ENCODE assay signal across 11 cellular contexts in the genomic region with DNA sequence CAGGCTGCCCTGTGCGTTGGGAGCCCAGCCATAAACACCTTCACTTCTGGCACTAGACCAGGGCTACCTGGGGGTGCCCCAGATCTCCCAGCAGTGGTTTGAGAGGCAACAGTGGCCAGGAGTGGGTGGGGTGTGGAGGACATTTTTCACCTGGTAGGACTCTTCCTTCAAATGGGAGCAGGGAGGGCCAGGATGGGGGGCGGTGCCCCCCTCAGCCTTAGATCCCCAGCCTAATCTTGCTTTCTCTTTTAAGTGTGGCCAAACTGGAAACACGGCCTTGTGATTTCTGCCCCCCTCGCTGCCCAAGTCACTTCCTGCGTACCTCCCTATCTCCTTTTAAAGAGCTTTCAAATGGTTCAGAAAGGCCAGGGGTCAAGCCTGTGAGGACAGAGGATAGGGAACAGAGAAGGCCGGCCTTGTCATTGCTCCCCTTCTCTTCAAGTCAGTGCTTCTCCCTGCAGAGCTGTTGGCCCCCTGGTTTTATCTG. TPM values are rescaled to one million over a fixed set of nuclear protein-coding genes. Genes with fewer than 3 reads are reported as not detected.
DNase-seq lines count a peak whose midpoint lies in the region; ATAC-seq, FAIRE-seq and TF ChIP-seq lines count a peak whose summit lies in the region.
"Had no signal": no experiment of that assay in that cellular context is flagged by ENCODE, and none has a peak within 500 bp of the region (broad histone marks: within the 10 kb centered on the region; RNA-seq: fewer than 3 reads in every experiment).

No MANE protein-coding gene starts in this region.

- POLR2A ChIA-PET in RWPE1 (lab: Yijun Ruan, JAX; ENCODE audit: low non-redundant PET) (no interaction called here), HepG2 (lab: Yijun Ruan, JAX) (no interaction called here)

- H3K9me3 ChIP-seq in lung (ENCODE audit: control insufficient read depth in 2 of 2, insufficient read depth in 1 of 2, low read length in 1 of 2): no peaks in the 10 kb centered on the region
- no peaks in the 10 kb centered on the region for H3K9me3 ChIP-seq in subcutaneous abdominal adipose tissue (ENCODE audit: control insufficient read depth in 5 of 5, low read length in 5 of 5)
- H3K9me3 ChIP-seq in HepG2 (ENCODE audit: low read length): no peaks in the 10 kb centered on the region
- H3K9me3 ChIP-seq: gastroesophageal sphincter had no signal

- peaks cover 3% of the 10 kb centered on the region for H3K36me3 Mint-ChIP-seq in central memory CD8-positive, alpha-beta T cell (ENCODE audit: insufficient read depth)

- ATAC-seq in central memory CD8-positive, alpha-beta T cell (replicated peaks; ENCODE audit: extremely low read depth, poor library complexity, severe bottlenecking): no peak
- peak; percentile 22 for ATAC-seq in lung (ENCODE audit: insufficient read depth, low FRiP score)
- ATAC-seq in HG03565 (IDR thresholded peaks at IDR 0.05; ENCODE audit: unreplicated experiment): no peak
- ATAC-seq in HepG2: no peak
- ATAC-seq: gastroesophageal sphincter had no signal

- no peaks in the 10 kb centered on the region for H3K79me2 ChIP-seq in HepG2 (ENCODE audit: insufficient read depth, low read length)

- BruUV-seq in HepG2 (replicated peaks; lab: Mats Ljungman, UMichigan): no TSS peak

- H2AFZ ChIP-seq in HepG2 (ENCODE audit: low read length): no peak overlapping the region

- TF ChIP-seq POLR2A in HepG2 (IDR thresholded peaks at IDR 0.05; ENCODE audit: insufficient read depth in 1 of 2, low read depth in 2 of 2, low read length in 2 of 2): no peak

- no peak for TF ChIP-seq EP300 in HepG2 (IDR thresholded peaks at IDR 0.05; ENCODE audit: low read depth in 2 of 2, low read length in 2 of 2)
- no peak for TF ChIP-seq EP300 in HepG2 (CRISPR knock-in tag; IDR thresholded peaks at IDR 0.05; ENCODE audit: borderline replicate concordance)

- intact Hi-C loops in HepG2 (cut with micrococcal nuclease; ENCODE audit: unreplicated experiment): no loop called here

- H3K9ac ChIP-seq in subcutaneous abdominal adipose tissue (ENCODE audit: low read length in 5 of 5) (peak overlapping the region in 3 of 5 donors; percentile 41 to 68 (median 44)), HepG2 (ENCODE audit: insufficient read depth, low read depth, low read length) (no peak overlapping the region)

- in situ Hi-C loops in HepG2 (cut with HindIII; ENCODE audit: extremely low pct_ligation_motif_present, low pct_unique_long_range_greater_than_20kb): loop anchor here (25.0 kb wide), 1 partner anchor 795 kb away; no protein-coding TSS in a partner anchor

- H3K27me3 ChIP-seq in lung (ENCODE audit: control insufficient read depth, insufficient read depth): no peaks in the 10 kb centered on the region
- H3K27me3 ChIP-seq in subcutaneous abdominal adipose tissue (ENCODE audit: control insufficient read depth in 5 of 5, insufficient read depth in 4 of 5, low read length in 5 of 5): peaks cover 0 to 18% (median 8%) of the 10 kb centered on the region in 5 donors
- peaks cover 11 to 62% of the 10 kb centered on the region in 2 experiments for H3K27me3 ChIP-seq in HepG2 (ENCODE audit: control insufficient read depth in 1 of 2, insufficient read depth in 2 of 2, low read length in 2 of 2)

- peak overlapping the region; percentile 21 for H3K4me3 Mint-ChIP-seq in central memory CD8-positive, alpha-beta T cell

- H3K4me2 ChIP-seq in HepG2 (ENCODE audit: low read depth, low read length): no peak overlapping the region

- H3K4me3 ChIP-seq in lung (peak overlapping the region; percentile 16), subcutaneous abdominal adipose tissue (ENCODE audit: low read depth in 1 of 5, low read length in 5 of 5) (peak overlapping the region; percentile 25 to 72 (median 48)), HepG2 (replicated peaks in 1 of 3; ENCODE audit: insufficient read depth in 1 of 3, low read depth in 2 of 3, low read length in 3 of 3) (no peak overlapping the region)

- no peak for TF ChIP-seq CTCF in RWPE1 (conservative IDR thresholded peaks at IDR 0.05; ENCODE audit: low read depth)
- TF ChIP-seq CTCF in lung (IDR thresholded peaks at IDR 0.05; ENCODE audit: control extremely low read depth, extremely low read depth): no peak
- TF ChIP-seq CTCF in HepG2 (CRISPR knock-in tag; IDR thresholded peaks at IDR 0.05): no peak

- H3K27ac ChIP-seq in RWPE1 (peak overlapping the region; percentile 42), lung (ENCODE audit: low read depth in 1 of 2, low read length in 1 of 2) (peak overlapping the region; percentile 46 to 61), subcutaneous abdominal adipose tissue (ENCODE audit: low read depth, low read length) (peak overlapping the region; percentile 39), HepG2 (ENCODE audit: extremely low read length, insufficient read depth, low read length) (no peak overlapping the region)

- H3K4me1 ChIP-seq in lung (ENCODE audit: control insufficient read depth in 2 of 2, insufficient read depth in 2 of 2, low read length in 2 of 2) (peaks cover 2 to 17% of the 10 kb centered on the region in 2 donors), subcutaneous abdominal adipose tissue (ENCODE audit: control insufficient read depth in 5 of 5, insufficient read depth in 5 of 5, low read length in 5 of 5) (peaks cover 0 to 42% (median 15%) of the 10 kb centered on the region in 5 donors), HepG2 (ENCODE audit: insufficient read depth, low read length) (peaks cover 24% of the 10 kb centered on the region)

- peaks cover 72% of the 10 kb centered on the region for H3K27me3 Mint-ChIP-seq in central memory CD8-positive, alpha-beta T cell

- CTCF ChIA-PET in RWPE1 (lab: Yijun Ruan, JAX): interaction anchor here (0.9 to 1.0 kb wide), 2 partner anchors 14 to 64 kb away, joined by 3 to 4 read pairs; no protein-coding TSS in a partner anchor
- CTCF ChIA-PET in HepG2 (lab: Yijun Ruan, JAX; ENCODE audit: low intra/inter-chr PET ratio, low total read pairs): no interaction called here

- H3K9me3 Mint-ChIP-seq in central memory CD8-positive, alpha-beta T cell: no peaks in the 10 kb centered on the region

- H3K36me3 ChIP-seq in lung (ENCODE audit: control insufficient read depth in 2 of 2, insufficient read depth in 2 of 2, low read length in 2 of 2) (no peaks in the 10 kb centered on the region), subcutaneous abdominal adipose tissue (ENCODE audit: control insufficient read depth in 5 of 5, insufficient read depth in 5 of 5, low read length in 5 of 5) (no peaks in the 10 kb centered on the region), HepG2 (replicated peaks in 1 of 2; ENCODE audit: control insufficient read depth in 1 of 2, insufficient read depth in 2 of 2, low read length in 2 of 2) (no peaks in the 10 kb centered on the region)
- H3K36me3 ChIP-seq: gastroesophageal sphincter had no signal

- 37 to 56% methylated on average over 6 of the region's 6 CpGs for WGBS in lung, 2 donors
- 14% methylated on average over 6 of the region's 6 CpGs for WGBS in HepG2 (ENCODE audit: low lambda C conversion rate)

- no peak for TF ChIP-seq RAD21 in HepG2 (CRISPR knock-in tag; IDR thresholded peaks at IDR 0.05)

- DNase-seq in RWPE1 (ENCODE audit: low spot score) (no peak), lung (ENCODE audit: low spot score) (peak; percentile 53), urothelium cell line (ENCODE audit: low spot score) (no peak), NCI-H524 treated with DMSO at 0.1 percent for 48 hours (lab: John Stamatoyannopoulos, UW) (no peak), HepG2 (ENCODE audit: low spot score) (no peak)
- DNase-seq in central memory CD8-positive, alpha-beta T cell (ENCODE audit: low spot score in 2 of 2): no peak
- DNase-seq: NCI-H69 had no signal

- H3K27ac Mint-ChIP-seq in central memory CD8-positive, alpha-beta T cell (ENCODE audit: low read depth): no peak overlapping the region

- peaks cover 8% of the 10 kb centered on the region for H3K4me1 Mint-ChIP-seq in central memory CD8-positive, alpha-beta T cell

- no peaks in the 10 kb centered on the region for H4K20me1 ChIP-seq in HepG2 (ENCODE audit: insufficient read depth, low read length)

- FAIRE-seq in urothelium cell line (lab: Jason Lieb, UNC) (no peak), HepG2 (lab: Jason Lieb, UNC) (no peak)

RNA-seq across cellular contexts. Expression of a gene that starts 0.8 kb away (rescaled TPM):
- 1 to 10 TPM; 3.3 to 5.0 TPM for total RNA-seq in lung
- polyA plus RNA-seq in lung: 1 to 10 TPM; 2.0 to 2.2 TPM
- not detected in 2 replicates for total RNA-seq in HepG2 (2016; rRNA removed; fragmentation: Illumina TruSeq; extraction: Trizol)
- not detected in 2 replicates for total RNA-seq in HepG2 (2016; cell fraction: cytosol; rRNA removed; fragmentation: Illumina TruSeq; extraction: Trizol; ENCODE audit: low read depth)
- total RNA-seq in HepG2 (2016; cell fraction: insoluble cytoplasmic fraction; rRNA removed; fragmentation: Illumina TruSeq; extraction: Trizol): not detected in 2 replicates
- not detected in 2 replicates for total RNA-seq in HepG2 (2016; cell fraction: membrane; rRNA removed; fragmentation: Illumina TruSeq; extraction: Trizol)
- total RNA-seq in HepG2 (2016; cell fraction: nucleus; rRNA removed; fragmentation: Illumina TruSeq; extraction: Trizol): not detected in 2 replicates
- polyA plus RNA-seq in HepG2 (2011; rRNA removed): not detected in 2 replicates
- polyA plus RNA-seq in HepG2 (2011; cell fraction: cytosol; rRNA removed): not detected in 2 replicates
- polyA plus RNA-seq in HepG2 (2011; cell fraction: nucleus; rRNA removed): not detected in 2 replicates
- polyA plus RNA-seq in HepG2 (2012): not detected in 2 replicates
- not detected in 2 replicates for polyA plus RNA-seq in HepG2 (2016; cell fraction: cytosol; fragmentation: Illumina TruSeq; extraction: Trizol; ENCODE audit: low read depth)
- not detected in 2 replicates for polyA plus RNA-seq in HepG2 (2016; cell fraction: insoluble cytoplasmic fraction; fragmentation: Illumina TruSeq; extraction: Trizol; ENCODE audit: low read depth)
- polyA plus RNA-seq in HepG2 (2016; cell fraction: membrane; fragmentation: Illumina TruSeq; extraction: Trizol; ENCODE audit: low read depth): not detected in 2 replicates
- not detected in 2 replicates for polyA plus RNA-seq in HepG2 (2016; cell fraction: nucleus; fragmentation: Illumina TruSeq; extraction: Trizol; ENCODE audit: insufficient read depth, low read depth)
- not detected in 2 replicates for polyA minus RNA-seq in HepG2 (2011; rRNA and poly(A)+ RNA removed; ENCODE audit: low replicate concordance)
- polyA minus RNA-seq in HepG2 (2011; cell fraction: cytosol; rRNA and poly(A)+ RNA removed): not detected in 2 replicates
- polyA minus RNA-seq in HepG2 (2011; cell fraction: nucleus; rRNA and poly(A)+ RNA removed): not detected in 2 replicates

RNA-seq across cellular contexts. Expression of a gene that starts 24.9 kb away (rescaled TPM):
- total RNA-seq in lung (under 1 TPM; 0.12 to 0.31 TPM), HepG2 (2016; rRNA removed; fragmentation: Illumina TruSeq; extraction: Trizol) (not detected in 2 replicates)
- polyA plus RNA-seq in lung (under 1 TPM; 0.01 to 0.16 TPM), HepG2 (2011; rRNA removed) (not detected in 2 replicates)
- total RNA-seq in HepG2 (2016; cell fraction: cytosol; rRNA removed; fragmentation: Illumina TruSeq; extraction: Trizol; ENCODE audit: low read depth): not detected in 2 replicates
- not detected in 2 replicates for total RNA-seq in HepG2 (2016; cell fraction: insoluble cytoplasmic fraction; rRNA removed; fragmentation: Illumina TruSeq; extraction: Trizol)
- not detected in 2 replicates for total RNA-seq in HepG2 (2016; cell fraction: membrane; rRNA removed; fragmentation: Illumina TruSeq; extraction: Trizol)
- not detected in 2 replicates for total RNA-seq in HepG2 (2016; cell fraction: nucleus; rRNA removed; fragmentation: Illumina TruSeq; extraction: Trizol)
- not detected in 2 replicates for polyA plus RNA-seq in HepG2 (2011; cell fraction: cytosol; rRNA removed)
- not detected in 2 replicates for polyA plus RNA-seq in HepG2 (2011; cell fraction: nucleus; rRNA removed)
- not detected in 2 replicates for polyA plus RNA-seq in HepG2 (2012)
- polyA plus RNA-seq in HepG2 (2016; cell fraction: cytosol; fragmentation: Illumina TruSeq; extraction: Trizol; ENCODE audit: low read depth): not detected in 2 replicates
- not detected in 2 replicates for polyA plus RNA-seq in HepG2 (2016; cell fraction: insoluble cytoplasmic fraction; fragmentation: Illumina TruSeq; extraction: Trizol; ENCODE audit: low read depth)
- not detected in 2 replicates for polyA plus RNA-seq in HepG2 (2016; cell fraction: membrane; fragmentation: Illumina TruSeq; extraction: Trizol; ENCODE audit: low read depth)
- not detected in 2 replicates for polyA plus RNA-seq in HepG2 (2016; cell fraction: nucleus; fragmentation: Illumina TruSeq; extraction: Trizol; ENCODE audit: insufficient read depth, low read depth)
- not detected in 2 replicates for polyA minus RNA-seq in HepG2 (2011; rRNA and poly(A)+ RNA removed; ENCODE audit: low replicate concordance)
- polyA minus RNA-seq in HepG2 (2011; cell fraction: cytosol; rRNA and poly(A)+ RNA removed): not detected in 2 replicates
- not detected in 2 replicates for polyA minus RNA-seq in HepG2 (2011; cell fraction: nucleus; rRNA and poly(A)+ RNA removed)
- total RNA-seq: mesenteric fat pad had no signal

RNA-seq across cellular contexts. Expression of a gene that starts 50.7 kb away (rescaled TPM):
- 1 to 10 TPM in 1 of 2 donors, under 1 TPM in 1; 0.61 to 1.8 TPM for total RNA-seq in lung
- polyA plus RNA-seq in lung: 1 to 10 TPM in 1 of 2 donors, under 1 TPM in 1; 0.16 to 1.4 TPM
- total RNA-seq in HepG2 (2016; rRNA removed; fragmentation: Illumina TruSeq; extraction: Trizol): 0.11 TPM in 1 of 2 replicates, not detected in the other
- total RNA-seq in HepG2 (2016; cell fraction: cytosol; rRNA removed; fragmentation: Illumina TruSeq; extraction: Trizol; ENCODE audit: low read depth): not detected in 2 replicates
- total RNA-seq in HepG2 (2016; cell fraction: insoluble cytoplasmic fraction; rRNA removed; fragmentation: Illumina TruSeq; extraction: Trizol): not detected in 2 replicates
- not detected in 2 replicates for total RNA-seq in HepG2 (2016; cell fraction: membrane; rRNA removed; fragmentation: Illumina TruSeq; extraction: Trizol)
- total RNA-seq in HepG2 (2016; cell fraction: nucleus; rRNA removed; fragmentation: Illumina TruSeq; extraction: Trizol): not detected in 2 replicates
- 0.03 TPM in 1 of 2 replicates, not detected in the other for polyA plus RNA-seq in HepG2 (2011; rRNA removed)
- polyA plus RNA-seq in HepG2 (2011; cell fraction: cytosol; rRNA removed): 0.03 TPM in 1 of 2 replicates, not detected in the other
- 0.19 and 0.28 TPM in 2 replicates for polyA plus RNA-seq in HepG2 (2011; cell fraction: nucleus; rRNA removed)
- polyA plus RNA-seq in HepG2 (2012): 0.17 TPM in 1 of 2 replicates, not detected in the other
- not detected in 2 replicates for polyA plus RNA-seq in HepG2 (2016; cell fraction: cytosol; fragmentation: Illumina TruSeq; extraction: Trizol; ENCODE audit: low read depth)
- polyA plus RNA-seq in HepG2 (2016; cell fraction: insoluble cytoplasmic fraction; fragmentation: Illumina TruSeq; extraction: Trizol; ENCODE audit: low read depth): not detected in 2 replicates
- polyA plus RNA-seq in HepG2 (2016; cell fraction: membrane; fragmentation: Illumina TruSeq; extraction: Trizol; ENCODE audit: low read depth): not detected in 2 replicates
- polyA plus RNA-seq in HepG2 (2016; cell fraction: nucleus; fragmentation: Illumina TruSeq; extraction: Trizol; ENCODE audit: insufficient read depth, low read depth): 0.26 and 0.28 TPM in 2 replicates
- not detected in 2 replicates for polyA minus RNA-seq in HepG2 (2011; rRNA and poly(A)+ RNA removed; ENCODE audit: low replicate concordance)
- not detected in 2 replicates for polyA minus RNA-seq in HepG2 (2011; cell fraction: cytosol; rRNA and poly(A)+ RNA removed)
- polyA minus RNA-seq in HepG2 (2011; cell fraction: nucleus; rRNA and poly(A)+ RNA removed): 0.13 and 0.37 TPM in 2 replicates

Comparison
In these comparisons a context has a peak if more than half of its experiments do, and no peak if none do; other contexts are left out.
1. H3K4me3 ChIP-seq: peak in lung (single experiment) and subcutaneous abdominal adipose tissue (5 of 5); none in HepG2 (0 of 3).